ENCODE assay signal across 8 cellular contexts in genomic region chr3:155676252-155676981, GRCh38.
DNase-seq lines count a peak whose midpoint lies in the region; ATAC-seq, FAIRE-seq and TF ChIP-seq lines count a peak whose summit lies in the region.

No MANE protein-coding gene starts in this region.

- TF ChIP-seq CTCF in BJ (IDR thresholded peaks at IDR 0.05; ENCODE audit: insufficient read depth, low read depth, low read length) = no peak
- TF ChIP-seq CTCF in Panc1 (IDR thresholded peaks at IDR 0.05) = no peak
- no peak for TF ChIP-seq CTCF in fibroblast of villous mesenchyme (IDR thresholded peaks at IDR 0.05; ENCODE audit: insufficient read depth, low read depth, low read length)
- no peak for TF ChIP-seq CTCF in osteocyte (IDR thresholded peaks at IDR 0.05)

- H3K4me3 ChIP-seq in BJ (ENCODE audit: low read depth, low read length) = peak overlapping the region; percentile 28; the same call in 1 of the 2 replicates
- peak overlapping the region in 1 of 2 experiments; percentile 16; a peak in 1 of 4 replicates for H3K4me3 ChIP-seq in Panc1 (ENCODE audit: low read depth in 2 of 2, low read length in 2 of 2)
- H3K4me3 ChIP-seq in fibroblast of villous mesenchyme (ENCODE audit: low read depth, low read length) = peak overlapping the region; percentile 36

- no peaks in the 10 kb centered on the region for H3K36me3 ChIP-seq in BJ (ENCODE audit: control insufficient read depth, insufficient read depth, low read length)
- no peaks in the 10 kb centered on the region for H3K36me3 ChIP-seq in Panc1 (ENCODE audit: control insufficient read depth, insufficient read depth, low read length)

- H3K27me3 Mint-ChIP-seq in osteocyte (ENCODE audit: unreplicated experiment) = peaks cover 16% of the 10 kb centered on the region
- H3K27me3 Mint-ChIP-seq in stimulated activated naive CD8-positive, alpha-beta T cell treated with anti-CD3 and anti-CD28 coated beads, Interleukin-15, amount 100 ng/mL, for 72 hours = peaks cover 13% of the 10 kb centered on the region

- no peak for FAIRE-seq in GM19239 (lab: Jason Lieb, UNC)

- no TSS peak for BruUV-seq in Panc1 (replicated peaks; lab: Mats Ljungman, UMichigan)

- no peak overlapping the region for H3K27ac ChIP-seq in Panc1 (ENCODE audit: low read length)

- H3K27ac Mint-ChIP-seq in osteocyte (ENCODE audit: unreplicated experiment) = no peak overlapping the region
- H3K27ac Mint-ChIP-seq in stimulated activated naive CD8-positive, alpha-beta T cell treated with anti-CD3 and anti-CD28 coated beads, Interleukin-15, amount 100 ng/mL, for 72 hours = no peak overlapping the region

- no peaks in the 10 kb centered on the region for H3K4me1 ChIP-seq in Panc1 (ENCODE audit: control insufficient read depth, insufficient read depth, low read length)

- peak; percentile 73; the same call in 1 of the 2 replicates for ATAC-seq in Panc1
- ATAC-seq in stimulated activated naive CD8-positive, alpha-beta T cell treated with anti-CD3 and anti-CD28 coated beads, Interleukin-15, amount 100 ng/mL, for 72 hours = no peak
- no peak for ATAC-seq in HG03175 (IDR thresholded peaks at IDR 0.05; ENCODE audit: unreplicated experiment)
- no peak for ATAC-seq in HG03135 (IDR thresholded peaks at IDR 0.05; ENCODE audit: unreplicated experiment)

- no peaks in the 10 kb centered on the region for H3K9me3 Mint-ChIP-seq in osteocyte (ENCODE audit: unreplicated experiment)
- H3K9me3 Mint-ChIP-seq in stimulated activated naive CD8-positive, alpha-beta T cell treated with anti-CD3 and anti-CD28 coated beads, Interleukin-15, amount 100 ng/mL, for 72 hours = no peaks in the 10 kb centered on the region

- peaks cover 8% of the 10 kb centered on the region for H3K4me1 Mint-ChIP-seq in osteocyte (ENCODE audit: unreplicated experiment)
- no peaks in the 10 kb centered on the region for H3K4me1 Mint-ChIP-seq in stimulated activated naive CD8-positive, alpha-beta T cell treated with anti-CD3 and anti-CD28 coated beads, Interleukin-15, amount 100 ng/mL, for 72 hours

- intact Hi-C loops in Panc1 (cut with micrococcal nuclease; ENCODE audit: unreplicated experiment) = no loop called here

- POLR2A ChIA-PET in BJ (lab: Charles Lee) (no interaction called here), Panc1 (lab: Charles Lee) (no interaction called here)

- peak overlapping the region; percentile 52 for H3K4me3 Mint-ChIP-seq in osteocyte (ENCODE audit: unreplicated experiment)
- H3K4me3 Mint-ChIP-seq in stimulated activated naive CD8-positive, alpha-beta T cell treated with anti-CD3 and anti-CD28 coated beads, Interleukin-15, amount 100 ng/mL, for 72 hours = no peak overlapping the region

- no peaks in the 10 kb centered on the region for H3K27me3 ChIP-seq in BJ (ENCODE audit: control insufficient read depth, insufficient read depth, low read length)
- peaks cover 8% of the 10 kb centered on the region for H3K27me3 ChIP-seq in Panc1 (ENCODE audit: control insufficient read depth, insufficient read depth, low read length)

- CTCF ChIA-PET in BJ (lab: Yijun Ruan, JAX) (interaction anchor here (1.7 kb wide), 1 partner anchor 294 kb away, joined by 6 read pairs; no protein-coding TSS in a partner anchor), Panc1 (lab: Charles Lee) (no interaction called here)

- no peaks in the 10 kb centered on the region for H3K36me3 Mint-ChIP-seq in osteocyte (ENCODE audit: unreplicated experiment)

- DNase-seq in BJ (ENCODE audit: low read depth) (peak; percentile 49), Panc1 (ENCODE audit: low read depth, low spot score) (no peak), fibroblast of villous mesenchyme (ENCODE audit: low read depth) (peak; percentile 61), osteocyte (ENCODE audit: extremely low spot score, unreplicated experiment) (no peak), GM19239 (ENCODE audit: insufficient read length, low spot score) (no peak)
- no peak for DNase-seq in stimulated activated naive CD8-positive, alpha-beta T cell treated with anti-CD3 and anti-CD28 coated beads, Interleukin-15, amount 100 ng/mL, for 72 hours

- in situ Hi-C loops in Panc1 (cut with HindIII; ENCODE audit: low pct_unique_long_range_greater_than_20kb, low sequenced_read_pairs) = no loop called here

- no peaks in the 10 kb centered on the region for H3K9me3 ChIP-seq in Panc1 (ENCODE audit: control insufficient read depth, insufficient read depth, low read depth, low read length)

Comparison
In these comparisons a context has a peak if more than half of its experiments do, and no peak if none do; other contexts are left out.
1. DNase-seq: peak in BJ (single experiment) and fibroblast of villous mesenchyme (single experiment); none in Panc1 (single experiment), osteocyte (single experiment), stimulated activated naive CD8-positive, alpha-beta T cell treated with anti-CD3 and anti-CD28 coated beads, Interleukin-15, amount 100 ng/mL, for 72 hours (0 of 2) and GM19239 (single experiment).